Comparison of ENCODE assay signal across 8 cellular contexts in genomic region chr3:58177747-58178527, GRCh38. TPM values are rescaled to one million over a fixed set of nuclear protein-coding genes. Genes with fewer than 3 reads are reported as not detected.
DNase-seq lines count a peak whose midpoint lies in the region; ATAC-seq and TF ChIP-seq lines count a peak whose summit lies in the region.

No MANE protein-coding gene starts in this region.

- 6% methylated on average over 28 of the region's 46 CpGs for WGBS in esophagus muscularis mucosa

- H3K9me3 ChIP-seq in esophagus muscularis mucosa (no peaks in the 10 kb centered on the region), muscle layer of duodenum (ENCODE audit: control insufficient read depth in 1 of 2, low read length in 2 of 2) (no peaks in the 10 kb centered on the region)

- peak; percentile 93 to 98 (median 93) for TF ChIP-seq CTCF in esophagus muscularis mucosa (IDR thresholded peaks at IDR 0.05)

- intact Hi-C loops in esophagus muscularis mucosa (cut with DNase I) = loop anchor here (5.0 to 10.0 kb wide), 2 partner anchors 39 to 303 kb away; no protein-coding TSS in a partner anchor

- H3K27ac ChIP-seq in ACC112 (ENCODE audit: low read depth, low read length) (no peak overlapping the region), esophagus muscularis mucosa (replicated peaks in 1 of 4) (peak overlapping the region in 3 of 4 donors; percentile 27 to 60 (median 44)), muscle layer of duodenum (ENCODE audit: low read length) (no peak overlapping the region)

- no peaks in the 10 kb centered on the region for H3K27me3 ChIP-seq in ACC112 (ENCODE audit: insufficient read depth, low read length)
- no peaks in the 10 kb centered on the region for H3K27me3 ChIP-seq in esophagus muscularis mucosa
- H3K27me3 ChIP-seq in muscle layer of duodenum (ENCODE audit: low read depth, low read length) = no peaks in the 10 kb centered on the region

- TF ChIP-seq POLR2A in esophagus muscularis mucosa (IDR thresholded peaks at IDR 0.05; ENCODE audit: low read depth) = no peak

- ATAC-seq in GM18511 (IDR thresholded peaks at IDR 0.05; ENCODE audit: unreplicated experiment) (peak; percentile 91), HG03159 (IDR thresholded peaks at IDR 0.05; ENCODE audit: unreplicated experiment) (peak; percentile 60)

- peaks cover 10% of the 10 kb centered on the region for H3K4me1 ChIP-seq in ACC112 (ENCODE audit: control insufficient read depth, insufficient read depth, low read length, unreplicated experiment)
- peaks cover 39 to 56% (median 52%) of the 10 kb centered on the region in 4 donors for H3K4me1 ChIP-seq in esophagus muscularis mucosa
- H3K4me1 ChIP-seq in muscle layer of duodenum (ENCODE audit: control insufficient read depth in 1 of 2, insufficient read depth in 2 of 2, low read length in 2 of 2) = peaks cover 14 to 33% of the 10 kb centered on the region in 2 donors

- TF ChIP-seq EP300 in esophagus muscularis mucosa (IDR thresholded peaks at IDR 0.05) = no peak

- no peaks in the 10 kb centered on the region for H3K79me2 ChIP-seq in ACC112 (ENCODE audit: control insufficient read depth, insufficient read depth, low read length, unreplicated experiment)

- H3K36me3 ChIP-seq in ACC112 (ENCODE audit: insufficient read depth, low read length) = no peaks in the 10 kb centered on the region
- H3K36me3 ChIP-seq in esophagus muscularis mucosa = no peaks in the 10 kb centered on the region
- no peaks in the 10 kb centered on the region for H3K36me3 ChIP-seq in muscle layer of duodenum (ENCODE audit: control insufficient read depth in 1 of 2, insufficient read depth in 2 of 2, low read length in 2 of 2)

- peak overlapping the region; percentile 24 for H2AFZ ChIP-seq in ACC112 (ENCODE audit: low read length, unreplicated experiment)

- H3K4me3 ChIP-seq in ACC112 (ENCODE audit: low read depth, low read length) = peak overlapping the region; percentile 68
- H3K4me3 ChIP-seq in esophagus muscularis mucosa = peak overlapping the region; percentile 53 to 64 (median 56)
- H3K4me3 ChIP-seq in muscle layer of duodenum (ENCODE audit: low read depth in 1 of 2, low read length in 2 of 2) = peak overlapping the region; percentile 21 to 54

- DNase-seq in NOMO-1 treated with dmso at 0.1 percent for 144 hours (lab: John Stamatoyannopoulos, UW; ENCODE audit: unreplicated experiment) = peak; percentile 74
- DNase-seq in activated T-cell treated with anti-CD3 and anti-CD28 coated beads for 48 hours (ENCODE audit: low read depth) = peak; percentile 85
- peak; percentile 97 for DNase-seq in esophagus muscularis mucosa (ENCODE audit: extremely low spot score)
- peak; percentile 89 for DNase-seq in stimulated activated CD8-positive, alpha-beta memory T cell treated with anti-CD3 and anti-CD28 coated beads, Interleukin-7, amount 100 ng/mL, for 24 hours (ENCODE audit: low read depth)

RNA-seq across cellular contexts. Expression of gene DNASE1L3, which starts 32.8 kb away (rescaled TPM):
- total RNA-seq in esophagus muscularis mucosa = 1 to 10 TPM in 2 of 4 donors, under 1 TPM in 1, not detected in 1; 0.80 to 2.9 (median 2.2) TPM

RNA-seq across cellular contexts. Expression of gene ABHD6, which starts 59.7 kb away (rescaled TPM):
- total RNA-seq in esophagus muscularis mucosa = 10 to 100 TPM; 13.1 to 20.3 (median 17.9) TPM

Comparison
In these comparisons a context has a peak if more than half of its experiments do, and no peak if none do; other contexts are left out.
1. H3K27ac ChIP-seq: peak in esophagus muscularis mucosa (3 of 4); none in ACC112 (single experiment) and muscle layer of duodenum (single experiment).
2. Peak in every context shown above with its lines, with median percentiles within 50 percentile points of each other: H3K4me3 ChIP-seq and DNase-seq.